34 cellular contexts compared by ENCODE assay signal in the genomic region with DNA sequence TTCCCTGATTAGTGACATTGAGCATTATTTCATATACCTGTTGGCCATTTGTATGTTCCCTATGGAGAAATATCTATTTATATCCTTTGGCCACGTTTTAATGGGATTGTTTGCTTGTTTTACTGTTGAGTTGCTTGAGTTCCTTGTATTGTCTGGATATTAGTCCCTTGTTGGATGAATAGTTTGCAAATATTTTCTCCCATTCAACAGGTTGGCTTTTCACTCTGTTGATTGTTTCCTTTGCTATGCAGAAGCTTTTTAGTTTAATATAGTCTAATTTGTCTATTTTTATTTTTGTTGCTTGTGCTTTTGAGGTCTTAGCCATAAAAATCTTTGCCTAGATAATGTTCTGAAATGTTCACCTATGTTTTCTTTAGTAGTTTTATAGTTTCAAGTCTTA.
"Had no signal": no experiment of that assay in that cellular context is flagged by ENCODE, and none has a peak within 500 bp of the region (broad histone marks: within the 10 kb centered on the region; RNA-seq: fewer than 3 reads in every experiment).

No MANE protein-coding gene starts in this region.

- H3K9me3 ChIP-seq: MG63 had no signal

- H3K36me3 ChIP-seq: MG63 had no signal

- DNase-seq: Karpas-422, Kasumi-1, MG63, MM.1S, MV-4-11, NCI-H1048, NCI-H1092, NCI-H1092 treated with DMSO at 0.1 percent for 48 hours, NCI-H1105, NCI-H1105 treated with DMSO at 0.1 percent for 48 hours, NCI-H1417, NCI-H1417 treated with DMSO at 0.1 percent for 48 hours, NCI-H1436, NCI-H1436 treated with DMSO at 0.1 percent for 48 hours, NCI-H146, NCI-H1694, NCI-H1694 treated with DMSO at 0.1 percent for 48 hours, NCI-H187, NCI-H187 treated with DMSO at 0.1 percent for 48 hours, NCI-H1930, NCI-H2029, NCI-H2029 treated with DMSO at 0.1 percent for 48 hours, NCI-H2081, NCI-H2081 treated with DMSO at 0.1 percent for 48 hours, NCI-H2107, NCI-H2171, NCI-H2171 treated with DMSO at 0.1 percent for 48 hours, NCI-H2227 treated with DMSO at 0.1 percent for 48 hours, NCI-H226, NCI-H345, NCI-H446, NCI-H446 treated with DMSO at 0.1 percent for 48 hours, NCI-H510A, NCI-H510A treated with DMSO at 0.1 percent for 48 hours had no signal

- H3K4me3 ChIP-seq: MG63 had no signal
